Comparison of ENCODE assay signal across 17 cellular contexts in genomic region chr17:17933775-17934174, GRCh38. TPM values are rescaled to one million over a fixed set of nuclear protein-coding genes. Genes with fewer than 3 reads are reported as not detected.
DNase-seq lines count a peak whose midpoint lies in the region; ATAC-seq lines count a peak whose summit lies in the region.
"Had no signal": no experiment of that assay in that cellular context is flagged by ENCODE, and none has a peak within 500 bp of the region (broad histone marks: within the 10 kb centered on the region; RNA-seq: fewer than 3 reads in every experiment).

No MANE protein-coding gene starts in this region.

- DNase-seq in A172 (ENCODE audit: low spot score) (peak; percentile 51), EH (ENCODE audit: low read depth) (peak; percentile 68), SJSA1 (ENCODE audit: low read depth in 1 of 2, low spot score in 2 of 2) (no peak), kidney glomerular epithelial cell (lab: John Stamatoyannopoulos, UW) (peak; percentile 12), hepatic stellate cell (ENCODE audit: low spot score) (no peak), RPMI8226 (no peak), ecto neural progenitor cell (ENCODE audit: low spot score) (no peak)
- DNase-seq: activated CD4-positive, alpha-beta T cell treated with anti-CD3 and anti-CD28 coated beads for 48 hours; activated CD8-positive, alpha-beta memory T cell treated with anti-CD3 and anti-CD28 coated beads, Interleukin-2, amount 50 U/mL, for 48 hours; activated naive CD4-positive, alpha-beta T cell treated with anti-CD3 and anti-CD28 coated beads for 36 hours; DND-41; gastrocnemius medialis; left lung; NCI-H1105 treated with DMSO at 0.1 percent for 48 hours; NCI-H510A treated with DMSO at 0.1 percent for 48 hours; testis had no signal

- no peaks in the 10 kb centered on the region for H3K36me3 ChIP-seq in SJSA1
- H3K36me3 ChIP-seq: gastrocnemius medialis, left lung had no signal

- no peaks in the 10 kb centered on the region for H3K9me3 ChIP-seq in SJSA1 (replicated peaks)
- H3K9me3 ChIP-seq: gastrocnemius medialis, left lung, testis had no signal

- no peaks in the 10 kb centered on the region for H3K27me3 ChIP-seq in SJSA1 (replicated peaks)
- H3K27me3 ChIP-seq: gastrocnemius medialis, left lung, testis had no signal

- peaks cover 77% of the 10 kb centered on the region for H3K4me1 ChIP-seq in SJSA1 (replicated peaks)

- ATAC-seq in GM18861 (IDR thresholded peaks at IDR 0.05; ENCODE audit: unreplicated experiment), result no peak
- ATAC-seq: gastrocnemius medialis, left lung had no signal

- peak overlapping the region; percentile 32 for H3K27ac ChIP-seq in SJSA1
- H3K27ac ChIP-seq: gastrocnemius medialis, left lung had no signal

- H3K4me3 ChIP-seq in SJSA1, result no peak overlapping the region
- H3K4me3 ChIP-seq: gastrocnemius medialis, left lung, testis had no signal

RNA-seq across cellular contexts. Expression of gene TOM1L2, which starts 38.4 kb away (rescaled TPM):
- total RNA-seq in A172 (2014; rRNA removed; shearing (Covaris generic)), result 40.7 and 50.0 TPM in 2 replicates
- total RNA-seq in SJSA1 (2014; rRNA removed; shearing (Covaris generic)), result 32.0 and 36.4 TPM in 2 replicates

RNA-seq across cellular contexts. Expression of gene DRC3, which starts 38.9 kb away (rescaled TPM):
- 1.1 and 1.7 TPM in 2 replicates for total RNA-seq in A172 (2014; rRNA removed; shearing (Covaris generic))
- total RNA-seq in SJSA1 (2014; rRNA removed; shearing (Covaris generic)), result 1.8 TPM in 1 of 2 replicates, not detected in the other

Comparison
In these comparisons a context has a peak if more than half of its experiments do, and no peak if none do; other contexts are left out.
1. DNase-seq: peak in A172 (single experiment), EH (single experiment) and kidney glomerular epithelial cell (single experiment); none in SJSA1 (0 of 2), hepatic stellate cell (single experiment), RPMI8226 (single experiment) and ecto neural progenitor cell (single experiment).